In the genomic region with DNA sequence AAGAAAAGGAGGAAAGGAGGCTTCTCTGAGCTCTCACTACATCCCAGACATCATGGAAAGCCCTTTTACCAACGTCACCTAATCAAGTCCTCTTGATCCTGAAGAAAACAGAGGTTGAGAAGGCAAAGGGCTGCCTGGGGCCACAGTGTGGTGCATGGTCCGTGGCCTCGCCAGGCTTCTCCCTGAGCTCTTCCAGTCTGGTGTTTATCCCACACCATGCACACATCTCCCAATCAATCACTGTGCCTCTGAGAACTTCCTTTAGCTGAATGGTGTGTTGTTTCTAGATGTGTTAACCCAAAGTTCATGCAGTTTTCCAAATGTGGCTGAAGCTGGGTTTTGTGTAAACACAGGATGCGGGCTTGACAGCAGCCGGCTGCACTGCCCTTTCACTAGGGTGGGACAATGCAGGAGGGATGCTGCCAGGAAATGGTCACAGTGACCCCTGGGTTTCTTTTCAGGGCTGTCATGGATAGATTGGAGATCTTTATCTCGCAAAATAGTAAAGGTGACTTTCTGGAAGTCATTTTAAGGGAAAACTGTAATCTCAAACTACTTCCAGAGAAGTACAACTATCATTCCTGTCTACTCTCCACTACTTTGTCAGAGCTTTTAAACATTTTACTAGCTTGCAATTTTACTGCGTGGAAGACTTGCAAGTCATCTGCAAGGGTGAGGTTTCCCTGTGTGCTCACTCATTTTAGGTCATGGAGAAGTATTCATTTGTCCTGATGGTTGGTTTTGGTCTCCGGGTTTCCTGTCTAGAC, we compare ENCODE assay signal across 1 cellular context.
TF ChIP-seq lines count a peak whose summit lies in the region.

No MANE protein-coding gene starts in this region.

TF ChIP-seq in A549, 52 proteins besides CTCF, POLR2A, EP300 and RAD21:
- TF ChIP-seq HEYL (CRISPR knock-in tag; IDR thresholded peaks at IDR 0.05), result no peak
- no peak for TF ChIP-seq ZC3H11A (IDR thresholded peaks at IDR 0.05)
- TF ChIP-seq, protein P1, sequence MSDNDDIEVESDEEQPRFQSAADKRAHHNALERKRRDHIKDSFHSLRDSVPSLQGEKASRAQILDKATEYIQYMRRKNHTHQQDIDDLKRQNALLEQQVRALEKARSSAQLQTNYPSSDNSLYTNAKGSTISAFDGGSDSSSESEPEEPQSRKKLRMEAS (IDR thresholded peaks at IDR 0.05), result no peak
- TF ChIP-seq, protein P2, sequence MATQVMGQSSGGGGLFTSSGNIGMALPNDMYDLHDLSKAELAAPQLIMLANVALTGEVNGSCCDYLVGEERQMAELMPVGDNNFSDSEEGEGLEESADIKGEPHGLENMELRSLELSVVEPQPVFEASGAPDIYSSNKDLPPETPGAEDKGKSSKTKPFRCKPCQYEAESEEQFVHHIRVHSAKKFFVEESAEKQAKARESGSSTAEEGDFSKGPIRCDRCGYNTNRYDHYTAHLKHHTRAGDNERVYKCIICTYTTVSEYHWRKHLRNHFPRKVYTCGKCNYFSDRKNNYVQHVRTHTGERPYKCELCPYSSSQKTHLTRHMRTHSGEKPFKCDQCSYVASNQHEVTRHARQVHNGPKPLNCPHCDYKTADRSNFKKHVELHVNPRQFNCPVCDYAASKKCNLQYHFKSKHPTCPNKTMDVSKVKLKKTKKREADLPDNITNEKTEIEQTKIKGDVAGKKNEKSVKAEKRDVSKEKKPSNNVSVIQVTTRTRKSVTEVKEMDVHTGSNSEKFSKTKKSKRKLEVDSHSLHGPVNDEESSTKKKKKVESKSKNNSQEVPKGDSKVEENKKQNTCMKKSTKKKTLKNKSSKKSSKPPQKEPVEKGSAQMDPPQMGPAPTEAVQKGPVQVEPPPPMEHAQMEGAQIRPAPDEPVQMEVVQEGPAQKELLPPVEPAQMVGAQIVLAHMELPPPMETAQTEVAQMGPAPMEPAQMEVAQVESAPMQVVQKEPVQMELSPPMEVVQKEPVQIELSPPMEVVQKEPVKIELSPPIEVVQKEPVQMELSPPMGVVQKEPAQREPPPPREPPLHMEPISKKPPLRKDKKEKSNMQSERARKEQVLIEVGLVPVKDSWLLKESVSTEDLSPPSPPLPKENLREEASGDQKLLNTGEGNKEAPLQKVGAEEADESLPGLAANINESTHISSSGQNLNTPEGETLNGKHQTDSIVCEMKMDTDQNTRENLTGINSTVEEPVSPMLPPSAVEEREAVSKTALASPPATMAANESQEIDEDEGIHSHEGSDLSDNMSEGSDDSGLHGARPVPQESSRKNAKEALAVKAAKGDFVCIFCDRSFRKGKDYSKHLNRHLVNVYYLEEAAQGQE (IDR thresholded peaks at IDR 0.05), result no peak
- TF ChIP-seq, protein P3, sequence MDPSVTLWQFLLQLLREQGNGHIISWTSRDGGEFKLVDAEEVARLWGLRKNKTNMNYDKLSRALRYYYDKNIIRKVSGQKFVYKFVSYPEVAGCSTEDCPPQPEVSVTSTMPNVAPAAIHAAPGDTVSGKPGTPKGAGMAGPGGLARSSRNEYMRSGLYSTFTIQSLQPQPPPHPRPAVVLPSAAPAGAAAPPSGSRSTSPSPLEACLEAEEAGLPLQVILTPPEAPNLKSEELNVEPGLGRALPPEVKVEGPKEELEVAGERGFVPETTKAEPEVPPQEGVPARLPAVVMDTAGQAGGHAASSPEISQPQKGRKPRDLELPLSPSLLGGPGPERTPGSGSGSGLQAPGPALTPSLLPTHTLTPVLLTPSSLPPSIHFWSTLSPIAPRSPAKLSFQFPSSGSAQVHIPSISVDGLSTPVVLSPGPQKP (IDR thresholded peaks at IDR 0.05; ENCODE audit: low read depth, low read length), result no peak
- TF ChIP-seq, protein P4, sequence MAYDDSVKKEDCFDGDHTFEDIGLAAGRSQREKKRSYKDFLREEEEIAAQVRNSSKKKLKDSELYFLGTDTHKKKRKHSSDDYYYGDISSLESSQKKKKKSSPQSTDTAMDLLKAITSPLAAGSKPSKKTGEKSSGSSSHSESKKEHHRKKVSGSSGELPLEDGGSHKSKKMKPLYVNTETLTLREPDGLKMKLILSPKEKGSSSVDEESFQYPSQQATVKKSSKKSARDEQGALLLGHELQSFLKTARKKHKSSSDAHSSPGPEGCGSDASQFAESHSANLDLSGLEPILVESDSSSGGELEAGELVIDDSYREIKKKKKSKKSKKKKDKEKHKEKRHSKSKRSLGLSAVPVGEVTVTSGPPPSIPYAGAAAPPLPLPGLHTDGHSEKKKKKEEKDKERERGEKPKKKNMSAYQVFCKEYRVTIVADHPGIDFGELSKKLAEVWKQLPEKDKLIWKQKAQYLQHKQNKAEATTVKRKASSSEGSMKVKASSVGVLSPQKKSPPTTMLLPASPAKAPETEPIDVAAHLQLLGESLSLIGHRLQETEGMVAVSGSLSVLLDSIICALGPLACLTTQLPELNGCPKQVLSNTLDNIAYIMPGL (CRISPR knock-in tag; IDR thresholded peaks at IDR 0.05; ENCODE audit: borderline replicate concordance), result no peak
- no peak for TF ChIP-seq KDM5A (IDR thresholded peaks at IDR 0.05)
- no peak for TF ChIP-seq MAFK (IDR thresholded peaks at IDR 0.05; ENCODE audit: partially characterized antibody)
- TF ChIP-seq, protein P5, sequence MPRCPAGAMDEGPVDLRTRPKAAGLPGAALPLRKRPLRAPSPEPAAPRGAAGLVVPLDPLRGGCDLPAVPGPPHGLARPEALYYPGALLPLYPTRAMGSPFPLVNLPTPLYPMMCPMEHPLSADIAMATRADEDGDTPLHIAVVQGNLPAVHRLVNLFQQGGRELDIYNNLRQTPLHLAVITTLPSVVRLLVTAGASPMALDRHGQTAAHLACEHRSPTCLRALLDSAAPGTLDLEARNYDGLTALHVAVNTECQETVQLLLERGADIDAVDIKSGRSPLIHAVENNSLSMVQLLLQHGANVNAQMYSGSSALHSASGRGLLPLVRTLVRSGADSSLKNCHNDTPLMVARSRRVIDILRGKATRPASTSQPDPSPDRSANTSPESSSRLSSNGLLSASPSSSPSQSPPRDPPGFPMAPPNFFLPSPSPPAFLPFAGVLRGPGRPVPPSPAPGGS (IDR thresholded peaks at IDR 0.05), result no peak
TF ChIP-seq in A549: peak in this region for 0.
